Comparison of ENCODE assay signal across 8 cellular contexts in the genomic region with DNA sequence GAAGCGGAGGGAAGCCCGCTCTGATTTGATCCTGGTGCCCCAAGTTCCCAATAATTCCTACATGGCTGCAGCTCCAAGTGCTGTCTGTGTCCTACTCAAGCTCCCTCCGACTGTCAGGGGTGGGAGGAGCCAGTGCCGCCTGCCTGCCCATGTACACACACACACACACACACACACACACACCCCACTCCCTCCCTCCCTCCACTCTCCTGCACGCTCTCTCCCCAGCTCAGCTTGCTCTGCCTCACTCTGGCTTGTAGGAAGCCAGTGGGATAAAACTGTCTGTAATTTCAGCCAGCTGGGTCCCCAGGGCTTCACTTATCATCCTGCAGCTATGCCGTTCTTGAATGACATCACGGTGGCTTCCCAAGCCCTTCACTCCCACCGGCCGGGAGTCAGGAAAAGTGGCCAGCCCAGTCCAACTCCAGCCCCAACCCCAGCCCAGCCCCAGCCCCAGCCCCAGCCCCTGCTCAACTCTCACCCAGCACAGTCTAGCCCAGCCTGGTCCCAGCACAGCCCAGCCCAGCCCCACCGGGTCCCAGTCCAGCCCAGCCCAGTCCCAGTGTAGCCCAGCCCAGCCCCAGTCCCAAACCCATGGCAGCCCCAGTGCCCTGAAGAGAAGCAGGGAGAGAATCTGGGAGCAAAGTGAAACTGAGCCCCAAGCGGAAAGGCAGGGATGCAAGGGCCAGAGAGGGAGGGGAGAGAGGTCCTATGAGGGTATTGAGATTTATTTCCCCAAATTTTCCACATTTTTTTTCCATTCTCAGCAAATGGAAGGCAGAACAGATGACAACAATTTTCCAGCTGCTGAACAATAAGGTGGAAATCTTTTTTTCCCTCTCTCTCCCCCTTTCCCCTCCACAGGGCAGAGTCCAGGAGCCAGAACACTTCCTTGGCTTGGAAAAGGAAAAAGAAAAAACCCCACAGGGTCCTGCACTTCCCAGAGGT.
DNase-seq lines count a peak whose midpoint lies in the region; ATAC-seq and TF ChIP-seq lines count a peak whose summit lies in the region.

No MANE protein-coding gene starts in this region.

- peak; percentile 87 for DNase-seq in AG09319 (ENCODE audit: extremely low read depth, low read depth)
- DNase-seq in NCI-H2171 treated with DMSO at 0.1 percent for 48 hours (lab: John Stamatoyannopoulos, UW): peak; percentile 72
- peak; percentile 96 for DNase-seq in fibroblast of pulmonary artery (ENCODE audit: low read depth)
- DNase-seq in GM10248 (ENCODE audit: extremely low spot score): no peak
- DNase-seq in activated T-cell treated with anti-CD3 and anti-CD28 coated beads, Interleukin-2, amount 50 U/mL, for 24 hours: no peak

- no peak overlapping the region for H3K27ac Mint-ChIP-seq in activated T-cell treated with anti-CD3 and anti-CD28 coated beads, Interleukin-2, amount 50 U/mL, for 24 hours

- no peaks in the 10 kb centered on the region for H3K27me3 ChIP-seq in neuron (ENCODE audit: insufficient read depth, low read length)

- no peaks in the 10 kb centered on the region for H3K36me3 ChIP-seq in neuron (ENCODE audit: insufficient read depth, low read length)

- H3K4me1 Mint-ChIP-seq in activated T-cell treated with anti-CD3 and anti-CD28 coated beads, Interleukin-2, amount 50 U/mL, for 24 hours (ENCODE audit: low read depth): no peaks in the 10 kb centered on the region

- ATAC-seq in GM21717 (IDR thresholded peaks at IDR 0.05; ENCODE audit: unreplicated experiment) (no peak), GM18519 (IDR thresholded peaks at IDR 0.05; ENCODE audit: low FRiP score, unreplicated experiment) (no peak)

- no peaks in the 10 kb centered on the region for H3K9me3 Mint-ChIP-seq in activated T-cell treated with anti-CD3 and anti-CD28 coated beads, Interleukin-2, amount 50 U/mL, for 24 hours

- H3K4me1 ChIP-seq in neuron (ENCODE audit: insufficient read depth, low read length): peaks cover 9% of the 10 kb centered on the region

- H3K4me3 ChIP-seq in fibroblast of pulmonary artery (replicated peaks; ENCODE audit: low read depth, low read length) (no peak overlapping the region), neuron (ENCODE audit: low read length) (peak overlapping the region; percentile 4)

- no peaks in the 10 kb centered on the region for H3K36me3 Mint-ChIP-seq in activated T-cell treated with anti-CD3 and anti-CD28 coated beads, Interleukin-2, amount 50 U/mL, for 24 hours (ENCODE audit: low read depth)

- no peak overlapping the region for H3K4me3 Mint-ChIP-seq in activated T-cell treated with anti-CD3 and anti-CD28 coated beads, Interleukin-2, amount 50 U/mL, for 24 hours

- peak overlapping the region; percentile 13 for H2AFZ ChIP-seq in neuron (ENCODE audit: low read depth, low read length)

- TF ChIP-seq CTCF in AG09319 (IDR thresholded peaks at IDR 0.05; ENCODE audit: low read depth, low read length) (no peak), fibroblast of pulmonary artery (IDR thresholded peaks at IDR 0.05; ENCODE audit: low read length, missing control alignments) (no peak), GM10248 (IDR thresholded peaks at IDR 0.05; ENCODE audit: control extremely low read depth, extremely low read depth, low read depth, missing control alignments) (no peak)

- CTCF ChIA-PET in GM10248 (lab: Yijun Ruan, JAX): interaction anchor here (1.1 to 1.9 kb wide), 6 partner anchors 25 to 210 kb away, joined by 3 to 6 read pairs (median 4); a partner anchor contains a TSS

- POLR2A ChIA-PET in GM10248 (lab: Yijun Ruan, JAX): no interaction called here

- no peaks in the 10 kb centered on the region for H3K9me3 ChIP-seq in neuron (ENCODE audit: low read length)

- H3K27me3 Mint-ChIP-seq in activated T-cell treated with anti-CD3 and anti-CD28 coated beads, Interleukin-2, amount 50 U/mL, for 24 hours: peaks cover 2% of the 10 kb centered on the region

Comparison
In these comparisons a context has a peak if more than half of its experiments do, and no peak if none do; other contexts are left out.
1. DNase-seq: peak in AG09319 (single experiment), NCI-H2171 treated with DMSO at 0.1 percent for 48 hours (single experiment) and fibroblast of pulmonary artery (single experiment); none in GM10248 (single experiment) and activated T-cell treated with anti-CD3 and anti-CD28 coated beads, Interleukin-2, amount 50 U/mL, for 24 hours (single experiment).